ENCODE assay signal across 8 cellular contexts in the genomic region with DNA sequence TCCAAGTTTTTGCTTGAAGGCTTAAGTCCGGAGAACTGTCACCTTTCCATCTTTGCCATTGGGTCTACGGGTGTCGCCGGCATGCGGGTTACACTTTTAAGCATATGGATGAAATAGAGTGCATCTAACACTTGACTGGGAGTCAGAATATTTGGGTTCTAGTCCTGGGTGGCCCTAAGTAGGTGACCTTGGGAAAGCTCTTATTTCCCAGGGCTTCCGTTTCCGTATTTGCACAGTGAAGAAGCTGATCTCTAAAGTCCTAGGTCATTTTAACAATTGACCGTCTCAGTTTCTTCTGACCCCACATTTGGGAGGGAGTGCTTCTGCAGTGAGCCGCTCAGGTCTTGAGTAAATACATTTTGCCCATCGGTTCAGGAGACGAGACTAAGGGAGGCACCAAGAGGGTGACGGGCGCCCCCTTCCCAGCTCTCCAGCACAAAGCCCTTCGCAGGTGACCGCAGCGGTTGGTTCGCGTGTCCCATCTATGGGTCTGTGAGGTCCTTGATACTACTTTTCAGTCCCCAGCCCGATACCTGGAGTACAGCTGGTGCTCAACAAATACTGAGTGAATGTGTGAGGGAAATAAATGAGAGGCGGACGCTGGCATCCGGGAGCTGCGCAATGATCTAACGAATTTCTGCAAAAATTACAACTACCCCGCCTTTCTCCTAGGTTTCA. TPM values are rescaled to one million over a fixed set of nuclear protein-coding genes. Genes with fewer than 3 reads are reported as not detected.
A peak's percentile ranks its signal among the peaks of the same experiment; 100 is the strongest.
DNase-seq lines count a peak whose midpoint lies in the region; ATAC-seq and TF ChIP-seq lines count a peak whose summit lies in the region.

No MANE protein-coding gene starts in this region.

- peak; percentile 46 for DNase-seq in NCI-H1436 (lab: John Stamatoyannopoulos, UW)
- no peak for DNase-seq in NCI-H1436 treated with DMSO at 0.1 percent for 48 hours (lab: John Stamatoyannopoulos, UW)
- no peak for DNase-seq in HFF-Myc (ENCODE audit: extremely low read depth, low read depth)
- peak; percentile 29 for DNase-seq in NCI-H1092 (lab: John Stamatoyannopoulos, UW)
- DNase-seq in activated CD4-positive, alpha-beta T cell treated with anti-CD3 and anti-CD28 coated beads for 4 hours = peak; percentile 21 to 51
- DNase-seq in lower lobe of right lung = peak; percentile 61
- peak in 2 of 3 experiments; percentile 11 to 42 for DNase-seq in stimulated activated CD4-positive, alpha-beta T cell treated with anti-CD3 and anti-CD28 coated beads, TNF-alpha, amount 100 ng/mL, for 24 hours (ENCODE audit: low read depth in 3 of 3)

- H3K36me3 ChIP-seq in duodenal mucosa (ENCODE audit: control insufficient read depth in 1 of 2, insufficient read depth in 2 of 2, low read length in 2 of 2) (no peaks in the 10 kb centered on the region), lower lobe of right lung (no peaks in the 10 kb centered on the region)

- TF ChIP-seq CTCF in HFF-Myc (IDR thresholded peaks at IDR 0.05; ENCODE audit: low read depth, low read length, missing control alignments) (peak; percentile 18), lower lobe of right lung (IDR thresholded peaks at IDR 0.05) (no peak)

- H3K4me1 ChIP-seq in duodenal mucosa (ENCODE audit: control insufficient read depth in 1 of 2, insufficient read depth in 2 of 2, low read length in 2 of 2) = peaks cover 15 to 18% of the 10 kb centered on the region in 2 donors
- H3K4me1 ChIP-seq in lower lobe of right lung = peaks cover 28% of the 10 kb centered on the region

- no peaks in the 10 kb centered on the region for H3K9me3 ChIP-seq in duodenal mucosa (ENCODE audit: control insufficient read depth in 1 of 2, low read length in 2 of 2)
- H3K9me3 ChIP-seq in lower lobe of right lung = no peaks in the 10 kb centered on the region

- H3K9ac ChIP-seq in duodenal mucosa (ENCODE audit: low read depth in 1 of 2, low read length in 2 of 2) = peak overlapping the region; percentile 79 to 90

- H3K27ac ChIP-seq in duodenal mucosa (ENCODE audit: low read depth, low read length) = peak overlapping the region; percentile 46
- peak overlapping the region; percentile 94 for H3K27ac ChIP-seq in lower lobe of right lung

- intact Hi-C loops in lower lobe of right lung (cut with DNase I) = no loop called here

- H3K27me3 ChIP-seq in duodenal mucosa (ENCODE audit: control insufficient read depth in 1 of 2, insufficient read depth in 2 of 2, low read length in 2 of 2) = no peaks in the 10 kb centered on the region
- no peaks in the 10 kb centered on the region for H3K27me3 ChIP-seq in lower lobe of right lung (ENCODE audit: low read depth)

- H3K4me3 ChIP-seq in HFF-Myc (replicated peaks; ENCODE audit: low read depth, low read length) (peak overlapping the region; percentile 78), duodenal mucosa (ENCODE audit: low read depth in 1 of 2, low read length in 2 of 2) (peak overlapping the region; percentile 82 to 94), lower lobe of right lung (peak overlapping the region; percentile 79)

- peak; percentile 29 to 43 for ATAC-seq in lower lobe of right lung

RNA-seq across cellular contexts. Expression of a gene that starts 0.6 kb away (rescaled TPM):
- total RNA-seq in lower lobe of right lung = 14.1 TPM

RNA-seq across cellular contexts. Expression of a gene that starts 34.0 kb away (rescaled TPM):
- total RNA-seq in lower lobe of right lung = 61.6 TPM

Comparison
In these comparisons a context has a peak if more than half of its experiments do, and no peak if none do; other contexts are left out.
1. DNase-seq: peak in NCI-H1436 (single experiment), NCI-H1092 (single experiment), activated CD4-positive, alpha-beta T cell treated with anti-CD3 and anti-CD28 coated beads for 4 hours (2 of 2), lower lobe of right lung (single experiment) and stimulated activated CD4-positive, alpha-beta T cell treated with anti-CD3 and anti-CD28 coated beads, TNF-alpha, amount 100 ng/mL, for 24 hours (2 of 3); none in NCI-H1436 treated with DMSO at 0.1 percent for 48 hours (single experiment) and HFF-Myc (single experiment).
2. Peak in every context shown above with its lines, with median percentiles within 50 percentile points of each other: H3K4me3 ChIP-seq.